In the genomic region with DNA sequence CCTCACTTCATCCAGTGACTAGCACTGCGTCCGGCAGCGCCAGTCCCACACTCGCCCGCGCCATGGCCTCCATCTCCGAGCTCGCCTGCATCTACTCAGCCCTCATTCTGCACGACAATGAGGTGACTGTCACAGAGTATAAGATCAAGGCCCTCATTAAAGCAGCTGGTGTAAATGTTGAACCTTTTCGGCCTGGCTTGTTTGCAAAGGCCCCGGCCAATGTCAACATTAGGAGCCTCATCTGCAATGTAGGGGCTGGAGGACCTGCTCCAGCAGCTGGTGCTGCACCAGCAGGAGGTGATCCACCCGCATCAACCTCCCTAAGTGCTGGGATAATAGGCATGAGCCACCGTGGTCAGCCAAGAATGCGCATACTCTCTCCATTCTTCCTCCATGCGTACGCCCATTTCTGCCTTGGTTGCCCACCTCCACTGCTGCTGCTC, we compare ENCODE assay signal across 1 cellular context.
TF ChIP-seq lines count a peak whose summit lies in the region.

No MANE protein-coding gene starts in this region.

TF ChIP-seq in HepG2, 621 proteins besides CTCF, POLR2A, EP300 and RAD21 (continued from another document and continues in another):
- TF ChIP-seq RXRA (CRISPR knock-in tag; IDR thresholded peaks at IDR 0.05) (peak; percentile 76), EZH2 (conservative IDR thresholded peaks at IDR 0.05; ENCODE audit: low read depth, low read length) (no peak), ZHX2 (IDR thresholded peaks at IDR 0.05; ENCODE audit: low read depth) (0 out of 2 replicates have a peak, but pooled peaks have one; percentile 16), ZHX2 (CRISPR knock-in tag; IDR thresholded peaks at IDR 0.05; ENCODE audit: borderline replicate concordance) (no peak), GTF3A (CRISPR knock-in tag; conservative IDR thresholded peaks at IDR 0.05) (no peak), ZC3H13 (CRISPR knock-in tag; IDR thresholded peaks at IDR 0.05) (0 out of 2 replicates have a peak, but pooled peaks have one; percentile 33), NR2F6 (IDR thresholded peaks at IDR 0.05) (peak; percentile 38; the same call in 1 of the 2 replicates), NR2F6 (CRISPR knock-in tag; IDR thresholded peaks at IDR 0.05) (peak; percentile 63), HES4 (CRISPR knock-in tag; IDR thresholded peaks at IDR 0.05; ENCODE audit: borderline replicate concordance) (no peak), NR2F2 (IDR thresholded peaks at IDR 0.05; ENCODE audit: borderline replicate concordance, low read depth) (peak; percentile 40; the same call in 1 of the 2 replicates), BORCS8-MEF2B (CRISPR knock-in tag; IDR thresholded peaks at IDR 0.05) (peak; percentile 63; the same call in 1 of the 2 replicates), ZMYM3 (CRISPR knock-in tag; IDR thresholded peaks at IDR 0.05) (peak; percentile 88), ZNF136 (CRISPR knock-in tag; IDR thresholded peaks at IDR 0.05; ENCODE audit: low read depth) (peak; percentile 35; the same call in 1 of the 2 replicates), FOSL2 (CRISPR knock-in tag; IDR thresholded peaks at IDR 0.05) (peak; percentile 70), ETV5 (CRISPR knock-in tag; IDR thresholded peaks at IDR 0.05; ENCODE audit: borderline replicate concordance) (peak; percentile 66), ZNF687 (CRISPR knock-in tag; IDR thresholded peaks at IDR 0.05) (peak; percentile 78), KAT7 (CRISPR knock-in tag; IDR thresholded peaks at IDR 0.05; ENCODE audit: borderline replicate concordance) (0 out of 2 replicates have a peak, but pooled peaks have one; percentile 52), ZNF430 (CRISPR knock-in tag; IDR thresholded peaks at IDR 0.05) (no peak; the same call in 1 of the 2 replicates), AGO1 (IDR thresholded peaks at IDR 0.05; ENCODE audit: low read depth, low read length, poor library complexity, severe bottlenecking) (no peak), SIX4 (CRISPR knock-in tag; IDR thresholded peaks at IDR 0.05) (0 out of 2 replicates have a peak, but pooled peaks have one; percentile 41), SP1 (IDR thresholded peaks at IDR 0.05) (no peak), SP1 (CRISPR knock-in tag; IDR thresholded peaks at IDR 0.05) (0 out of 2 replicates have a peak, but pooled peaks have one; percentile 16), ZSCAN20 (CRISPR knock-in tag; IDR thresholded peaks at IDR 0.05; ENCODE audit: borderline replicate concordance) (no peak), ZNF264 (CRISPR knock-in tag; IDR thresholded peaks at IDR 0.05) (peak; percentile 24; the same call in 1 of the 2 replicates), ZNF274 (CRISPR knock-in tag; IDR thresholded peaks at IDR 0.05) (no peak; the same call in 1 of the 2 replicates), ZNF629 (CRISPR knock-in tag; conservative IDR thresholded peaks at IDR 0.05) (peak; percentile 45; the same call in 1 of the 2 replicates), MIXL1 (CRISPR knock-in tag; IDR thresholded peaks at IDR 0.05) (peak; percentile 88), ERF (CRISPR knock-in tag; IDR thresholded peaks at IDR 0.05) (peak; percentile 68; the same call in 1 of the 2 replicates), THAP11 (CRISPR knock-in tag; IDR thresholded peaks at IDR 0.05) (peak; percentile 53), SOX13 (IDR thresholded peaks at IDR 0.05) (peak; percentile 49; the same call in 1 of the 2 replicates), SOX13 (CRISPR knock-in tag; conservative IDR thresholded peaks at IDR 0.05 in 1 of 2, IDR thresholded peaks at IDR 0.05 in 1 of 2) (peak in 1 of 2 experiments; percentile 83; a peak in 2 of 4 replicates), RARA (CRISPR knock-in tag; IDR thresholded peaks at IDR 0.05) (peak; percentile 77), ZMYM4 (CRISPR knock-in tag; IDR thresholded peaks at IDR 0.05) (peak; percentile 66), SKI (IDR thresholded peaks at IDR 0.05; ENCODE audit: partially characterized antibody) (peak; percentile 34), LCORL (IDR thresholded peaks at IDR 0.05) (no peak), LCORL (CRISPR knock-in tag; IDR thresholded peaks at IDR 0.05) (peak; percentile 83), ZNF282 (IDR thresholded peaks at IDR 0.05; ENCODE audit: partially characterized antibody) (no peak), MIER3 (CRISPR knock-in tag; IDR thresholded peaks at IDR 0.05; ENCODE audit: borderline replicate concordance) (peak; percentile 52; the same call in 1 of the 2 replicates), THRA (CRISPR knock-in tag; IDR thresholded peaks at IDR 0.05; ENCODE audit: borderline replicate concordance) (peak; percentile 69; the same call in 1 of the 2 replicates), HDAC2 (CRISPR knock-in tag; IDR thresholded peaks at IDR 0.05) (peak; percentile 92), ZNF331 (CRISPR knock-in tag; IDR thresholded peaks at IDR 0.05) (peak; percentile 83; the same call in 1 of the 2 replicates), RELA (CRISPR knock-in tag; IDR thresholded peaks at IDR 0.05) (no peak), HHEX (CRISPR knock-in tag; IDR thresholded peaks at IDR 0.05) (0 out of 2 replicates have a peak, but pooled peaks have one; percentile 51), DPF2 (CRISPR knock-in tag; IDR thresholded peaks at IDR 0.05; ENCODE audit: borderline replicate concordance, low read depth) (peak; percentile 66; the same call in 1 of the 2 replicates), KLF16 (CRISPR knock-in tag; IDR thresholded peaks at IDR 0.05) (peak in 1 of 2 experiments; percentile 42; a peak in 1 of 4 replicates), ATF2 (CRISPR knock-in tag; IDR thresholded peaks at IDR 0.05) (peak; percentile 75)
- TF ChIP-seq, protein P1, sequence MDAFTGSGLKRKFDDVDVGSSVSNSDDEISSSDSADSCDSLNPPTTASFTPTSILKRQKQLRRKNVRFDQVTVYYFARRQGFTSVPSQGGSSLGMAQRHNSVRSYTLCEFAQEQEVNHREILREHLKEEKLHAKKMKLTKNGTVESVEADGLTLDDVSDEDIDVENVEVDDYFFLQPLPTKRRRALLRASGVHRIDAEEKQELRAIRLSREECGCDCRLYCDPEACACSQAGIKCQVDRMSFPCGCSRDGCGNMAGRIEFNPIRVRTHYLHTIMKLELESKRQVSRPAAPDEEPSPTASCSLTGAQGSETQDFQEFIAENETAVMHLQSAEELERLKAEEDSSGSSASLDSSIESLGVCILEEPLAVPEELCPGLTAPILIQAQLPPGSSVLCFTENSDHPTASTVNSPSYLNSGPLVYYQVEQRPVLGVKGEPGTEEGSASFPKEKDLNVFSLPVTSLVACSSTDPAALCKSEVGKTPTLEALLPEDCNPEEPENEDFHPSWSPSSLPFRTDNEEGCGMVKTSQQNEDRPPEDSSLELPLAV (CRISPR knock-in tag; conservative IDR thresholded peaks at IDR 0.05; ENCODE audit: low read depth), result no peak
- TF ChIP-seq, protein P2, sequence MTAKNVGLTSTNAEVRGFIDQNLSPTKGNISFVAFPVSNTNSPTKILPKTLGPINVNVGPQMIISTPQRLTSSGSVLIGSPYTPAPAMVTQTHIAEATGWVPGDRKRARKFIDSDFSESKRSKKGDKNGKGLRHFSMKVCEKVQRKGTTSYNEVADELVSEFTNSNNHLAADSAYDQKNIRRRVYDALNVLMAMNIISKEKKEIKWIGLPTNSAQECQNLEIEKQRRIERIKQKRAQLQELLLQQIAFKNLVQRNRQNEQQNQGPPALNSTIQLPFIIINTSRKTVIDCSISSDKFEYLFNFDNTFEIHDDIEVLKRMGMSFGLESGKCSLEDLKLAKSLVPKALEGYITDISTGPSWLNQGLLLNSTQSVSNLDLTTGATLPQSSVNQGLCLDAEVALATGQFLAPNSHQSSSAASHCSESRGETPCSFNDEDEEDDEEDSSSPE (CRISPR knock-in tag; IDR thresholded peaks at IDR 0.05), result 0 out of 2 replicates have a peak, but pooled peaks have one; percentile 16
- TF ChIP-seq, protein P3, sequence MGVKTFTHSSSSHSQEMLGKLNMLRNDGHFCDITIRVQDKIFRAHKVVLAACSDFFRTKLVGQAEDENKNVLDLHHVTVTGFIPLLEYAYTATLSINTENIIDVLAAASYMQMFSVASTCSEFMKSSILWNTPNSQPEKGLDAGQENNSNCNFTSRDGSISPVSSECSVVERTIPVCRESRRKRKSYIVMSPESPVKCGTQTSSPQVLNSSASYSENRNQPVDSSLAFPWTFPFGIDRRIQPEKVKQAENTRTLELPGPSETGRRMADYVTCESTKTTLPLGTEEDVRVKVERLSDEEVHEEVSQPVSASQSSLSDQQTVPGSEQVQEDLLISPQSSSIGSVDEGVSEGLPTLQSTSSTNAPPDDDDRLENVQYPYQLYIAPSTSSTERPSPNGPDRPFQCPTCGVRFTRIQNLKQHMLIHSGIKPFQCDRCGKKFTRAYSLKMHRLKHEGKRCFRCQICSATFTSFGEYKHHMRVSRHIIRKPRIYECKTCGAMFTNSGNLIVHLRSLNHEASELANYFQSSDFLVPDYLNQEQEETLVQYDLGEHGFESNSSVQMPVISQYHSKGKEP (CRISPR knock-in tag; IDR thresholded peaks at IDR 0.05), result no peak
